15 cellular contexts compared by ENCODE assay signal in the genomic region with DNA sequence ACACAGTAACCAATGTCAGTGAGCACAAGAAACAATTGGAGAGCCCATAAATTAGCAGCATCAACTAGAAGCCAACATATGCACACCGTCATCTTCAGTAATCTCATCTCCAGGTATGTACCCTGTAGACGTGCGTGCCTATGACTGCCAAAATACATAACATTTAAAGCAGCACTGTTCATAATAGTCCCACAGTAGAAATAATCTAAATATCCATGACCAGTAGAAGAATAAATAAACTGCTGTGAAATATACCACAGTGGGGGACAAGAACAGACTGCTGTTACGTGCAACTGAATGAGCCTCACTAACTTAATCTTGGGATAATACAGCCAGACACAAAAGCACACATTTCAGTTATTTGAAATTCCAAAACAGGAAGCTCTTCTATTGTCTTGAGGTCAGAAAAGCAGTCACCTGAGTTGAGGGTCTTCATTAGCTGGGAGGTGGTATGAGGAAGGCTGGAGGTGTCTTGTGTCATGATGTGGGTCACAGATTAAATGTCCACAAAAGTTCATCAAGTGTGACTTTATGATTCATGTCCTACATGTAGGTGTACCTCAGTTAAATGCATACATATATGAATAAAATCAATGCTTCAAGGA.
"Had no signal": no experiment of that assay in that cellular context is flagged by ENCODE, and none has a peak within 500 bp of the region (broad histone marks: within the 10 kb centered on the region; RNA-seq: fewer than 3 reads in every experiment).

No MANE protein-coding gene starts in this region.

- DNase-seq: activated CD4-positive, alpha-beta T cell treated with anti-CD3 and anti-CD28 coated beads, Interleukin-2, amount 50 U/mL, for 4 hours; activated CD4-positive, CD25-positive, alpha-beta regulatory T cell treated with anti-CD3 and anti-CD28 coated beads, Interleukin-2, amount 50 U/mL, for 72 hours; activated T-cell treated with anti-CD3 and anti-CD28 coated beads, Interleukin-2, amount 50 U/mL, for 1 hour; amygdala; colonic mucosa; effector CD8-positive, alpha-beta T cell; left ventricle myocardium superior; posterior cingulate gyrus; SW 1271; transverse colon had no signal

- H3K36me3 Mint-ChIP-seq: activated naive CD4-positive, alpha-beta T cell treated with anti-CD3 and anti-CD28 coated beads, Interleukin-2, amount 50 U/mL, for 24 hours; stimulated activated memory B cell treated with anti-CD40 and anti-IgM and Interleukin-4, amounts not matched to agents 10 μg/mL and 1 μg/mL and 100 μg/mL, for 72 hours had no signal

- H3K9me3 ChIP-seq: colonic mucosa, right atrium auricular region, transverse colon had no signal

- H3K27me3 ChIP-seq: colonic mucosa, right atrium auricular region, transverse colon had no signal

- H3K36me3 ChIP-seq: colonic mucosa, right atrium auricular region, transverse colon had no signal

- H3K4me1 ChIP-seq: colonic mucosa, right atrium auricular region had no signal

- H3K27ac Mint-ChIP-seq: activated naive CD4-positive, alpha-beta T cell treated with anti-CD3 and anti-CD28 coated beads, Interleukin-2, amount 50 U/mL, for 24 hours; stimulated activated memory B cell treated with anti-CD40 and anti-IgM and Interleukin-4, amounts not matched to agents 10 μg/mL and 1 μg/mL and 100 μg/mL, for 72 hours; T-helper 2 cell treated with Interferon-gamma antibody and Interleukin-4, amounts not matched to agents 5 μg/mL and 100 μg/mL, for 36 hours had no signal

- H3K27ac ChIP-seq: colonic mucosa, transverse colon had no signal

- ATAC-seq: stimulated activated memory B cell treated with anti-CD40 and anti-IgM and Interleukin-4, amounts not matched to agents 10 μg/mL and 1 μg/mL and 100 μg/mL, for 72 hours had no signal

- H3K9me3 Mint-ChIP-seq: activated naive CD4-positive, alpha-beta T cell treated with anti-CD3 and anti-CD28 coated beads, Interleukin-2, amount 50 U/mL, for 24 hours; T-helper 2 cell treated with Interferon-gamma antibody and Interleukin-4, amounts not matched to agents 5 μg/mL and 100 μg/mL, for 36 hours had no signal

- H3K4me1 Mint-ChIP-seq: activated naive CD4-positive, alpha-beta T cell treated with anti-CD3 and anti-CD28 coated beads, Interleukin-2, amount 50 U/mL, for 24 hours; stimulated activated memory B cell treated with anti-CD40 and anti-IgM and Interleukin-4, amounts not matched to agents 10 μg/mL and 1 μg/mL and 100 μg/mL, for 72 hours had no signal

- FAIRE-seq: islet of Langerhans had no signal

- H3K27me3 Mint-ChIP-seq: stimulated activated memory B cell treated with anti-CD40 and anti-IgM and Interleukin-4, amounts not matched to agents 10 μg/mL and 1 μg/mL and 100 μg/mL, for 72 hours had no signal

- H3K4me3 ChIP-seq: colonic mucosa, right atrium auricular region, transverse colon had no signal

- H3K4me3 Mint-ChIP-seq: activated naive CD4-positive, alpha-beta T cell treated with anti-CD3 and anti-CD28 coated beads, Interleukin-2, amount 50 U/mL, for 24 hours; stimulated activated memory B cell treated with anti-CD40 and anti-IgM and Interleukin-4, amounts not matched to agents 10 μg/mL and 1 μg/mL and 100 μg/mL, for 72 hours; T-helper 2 cell treated with Interferon-gamma antibody and Interleukin-4, amounts not matched to agents 5 μg/mL and 100 μg/mL, for 36 hours had no signal
